In the genomic region with DNA sequence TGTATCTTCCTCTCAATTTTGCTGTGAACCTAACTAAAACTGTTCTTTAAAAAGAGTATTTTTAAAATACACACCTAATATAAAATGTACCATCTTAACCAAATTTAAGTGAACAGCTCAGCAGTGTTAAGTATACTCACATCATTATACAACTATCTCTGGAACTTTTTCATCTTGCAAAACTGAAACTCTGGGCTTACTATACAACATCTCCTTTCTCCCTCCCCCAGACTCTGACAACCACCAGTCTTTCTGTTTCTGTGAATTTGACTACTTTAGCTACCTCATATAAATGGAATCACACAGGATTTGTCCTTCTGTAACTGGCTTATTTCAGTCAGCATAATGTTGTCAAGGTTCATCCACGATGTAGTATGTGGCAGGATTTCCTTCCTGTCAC, we compare ENCODE assay signal across 1 cellular context.
TF ChIP-seq lines count a peak whose summit lies in the region.

No MANE protein-coding gene starts in this region.

TF ChIP-seq in SK-N-SH treated with all-trans-retinoic acid at 6 μM for 48 hours, 23 proteins besides CTCF, POLR2A, EP300 and RAD21 (continued from another document):
- TF ChIP-seq CREB5 (CRISPR knock-in tag; IDR thresholded peaks at IDR 0.05; ENCODE audit: low read depth): no peak
- TF ChIP-seq POU6F1 (CRISPR knock-in tag; IDR thresholded peaks at IDR 0.05; ENCODE audit: borderline replicate concordance, low read depth): no peak
- TF ChIP-seq, protein P1, sequence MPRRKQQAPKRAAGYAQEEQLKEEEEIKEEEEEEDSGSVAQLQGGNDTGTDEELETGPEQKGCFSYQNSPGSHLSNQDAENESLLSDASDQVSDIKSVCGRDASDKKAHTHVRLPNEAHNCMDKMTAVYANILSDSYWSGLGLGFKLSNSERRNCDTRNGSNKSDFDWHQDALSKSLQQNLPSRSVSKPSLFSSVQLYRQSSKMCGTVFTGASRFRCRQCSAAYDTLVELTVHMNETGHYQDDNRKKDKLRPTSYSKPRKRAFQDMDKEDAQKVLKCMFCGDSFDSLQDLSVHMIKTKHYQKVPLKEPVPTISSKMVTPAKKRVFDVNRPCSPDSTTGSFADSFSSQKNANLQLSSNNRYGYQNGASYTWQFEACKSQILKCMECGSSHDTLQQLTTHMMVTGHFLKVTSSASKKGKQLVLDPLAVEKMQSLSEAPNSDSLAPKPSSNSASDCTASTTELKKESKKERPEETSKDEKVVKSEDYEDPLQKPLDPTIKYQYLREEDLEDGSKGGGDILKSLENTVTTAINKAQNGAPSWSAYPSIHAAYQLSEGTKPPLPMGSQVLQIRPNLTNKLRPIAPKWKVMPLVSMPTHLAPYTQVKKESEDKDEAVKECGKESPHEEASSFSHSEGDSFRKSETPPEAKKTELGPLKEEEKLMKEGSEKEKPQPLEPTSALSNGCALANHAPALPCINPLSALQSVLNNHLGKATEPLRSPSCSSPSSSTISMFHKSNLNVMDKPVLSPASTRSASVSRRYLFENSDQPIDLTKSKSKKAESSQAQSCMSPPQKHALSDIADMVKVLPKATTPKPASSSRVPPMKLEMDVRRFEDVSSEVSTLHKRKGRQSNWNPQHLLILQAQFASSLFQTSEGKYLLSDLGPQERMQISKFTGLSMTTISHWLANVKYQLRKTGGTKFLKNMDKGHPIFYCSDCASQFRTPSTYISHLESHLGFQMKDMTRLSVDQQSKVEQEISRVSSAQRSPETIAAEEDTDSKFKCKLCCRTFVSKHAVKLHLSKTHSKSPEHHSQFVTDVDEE (CRISPR knock-in tag; IDR thresholded peaks at IDR 0.05): no peak
- TF ChIP-seq PATZ1 (CRISPR knock-in tag; IDR thresholded peaks at IDR 0.05; ENCODE audit: borderline replicate concordance): no peak
